11 cellular contexts compared by ENCODE assay signal in the genomic region with DNA sequence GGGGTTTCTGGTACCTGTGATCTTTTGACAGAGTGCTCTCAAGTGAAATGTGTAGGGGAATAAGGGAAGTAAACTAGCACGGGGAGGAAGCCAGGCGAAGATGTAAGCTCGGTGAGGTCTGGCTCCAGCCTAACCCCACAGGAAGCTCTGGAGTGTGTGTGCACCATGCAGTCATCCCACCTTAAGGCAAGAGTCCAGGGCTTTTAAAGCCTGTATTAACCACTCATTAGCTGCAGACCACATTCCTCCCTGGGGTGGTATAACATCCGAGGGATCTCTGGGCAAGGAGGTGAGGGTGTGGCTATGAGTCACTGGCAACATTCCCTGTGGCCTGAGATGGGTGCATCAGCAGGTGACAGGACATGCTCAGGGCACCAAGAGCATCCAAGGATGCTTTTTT. TPM values are rescaled to one million over a fixed set of nuclear protein-coding genes. Genes with fewer than 3 reads are reported as not detected.
DNase-seq lines count a peak whose midpoint lies in the region; ATAC-seq and TF ChIP-seq lines count a peak whose summit lies in the region.
"Had no signal": no experiment of that assay in that cellular context is flagged by ENCODE, and none has a peak within 500 bp of the region (broad histone marks: within the 10 kb centered on the region; RNA-seq: fewer than 3 reads in every experiment).

No MANE protein-coding gene starts in this region.

- CTCF ChIA-PET in OCI-LY7 (lab: Charles Lee; ENCODE audit: unreplicated experiment) = no interaction called here

- H3K36me3 ChIP-seq in RWPE2 (ENCODE audit: low read depth) = no peaks in the 10 kb centered on the region
- H3K36me3 ChIP-seq in OCI-LY7 (ENCODE audit: insufficient read depth, low read length) = no peaks in the 10 kb centered on the region
- H3K36me3 ChIP-seq: breast epithelium had no signal

- DNase-seq in ACHN (peak; percentile 23), H4 (ENCODE audit: low spot score) (peak; percentile 63), RWPE2 (ENCODE audit: low spot score) (peak; percentile 87), islet precursor cell (peak; percentile 95), OCI-LY7 (ENCODE audit: low spot score) (no peak), DMS 273 (lab: John Stamatoyannopoulos, UW; ENCODE audit: unreplicated experiment) (no peak), NK-92 (lab: John Stamatoyannopoulos, UW; ENCODE audit: unreplicated experiment) (no peak)
- DNase-seq: activated T-cell treated with anti-CD3 and anti-CD28 coated beads, Interleukin-2, amount 50 U/mL, for 24 hours; C1 segment of cervical spinal cord had no signal

- H3K9me2 ChIP-seq in OCI-LY7 (ENCODE audit: insufficient read depth, low read length) = no peaks in the 10 kb centered on the region

- no peaks in the 10 kb centered on the region for H3K27me3 ChIP-seq in RWPE2 (ENCODE audit: insufficient read depth, poor library complexity, severe bottlenecking)
- H3K27me3 ChIP-seq: breast epithelium had no signal

- H3K4me3 ChIP-seq in RWPE2 (ENCODE audit: severe bottlenecking) = no peak overlapping the region
- H3K4me3 ChIP-seq in OCI-LY7 (ENCODE audit: low read depth, low read length, poor library complexity, severe bottlenecking) = no peak overlapping the region
- H3K4me3 ChIP-seq: breast epithelium had no signal

- intact Hi-C loops in OCI-LY7 (cut with micrococcal nuclease; ENCODE audit: unreplicated experiment) = no loop called here

- no peak for TF ChIP-seq CTCF in RWPE2 (IDR thresholded peaks at IDR 0.05; ENCODE audit: poor library complexity, severe bottlenecking)
- no peak for TF ChIP-seq CTCF in OCI-LY7 (conservative IDR thresholded peaks at IDR 0.05; ENCODE audit: low read length)

- in situ Hi-C loops in ACHN (cut with HindIII; ENCODE audit: low pct_ligation_motif_present, low pct_unique_long_range_greater_than_20kb, low sequenced_read_pairs) = no loop called here

- POLR2A ChIA-PET in OCI-LY7 (lab: Charles Lee) = interaction anchor here (1.0 kb wide), 1 partner anchor 397 kb away, joined by 3 read pairs; no protein-coding TSS in a partner anchor

- no peaks in the 10 kb centered on the region for H4K20me1 ChIP-seq in OCI-LY7 (ENCODE audit: insufficient read depth, low read length)

- no peaks in the 10 kb centered on the region for H3K9me3 ChIP-seq in RWPE2 (ENCODE audit: severe bottlenecking)
- no peaks in the 10 kb centered on the region for H3K9me3 ChIP-seq in OCI-LY7 (ENCODE audit: low read length)
- H3K9me3 ChIP-seq: breast epithelium had no signal

- H3K4me2 ChIP-seq in OCI-LY7 (ENCODE audit: low read length) = no peak overlapping the region

- H3K4me1 ChIP-seq in RWPE2 (ENCODE audit: insufficient read depth, poor library complexity, severe bottlenecking) (peaks cover 30% of the 10 kb centered on the region), OCI-LY7 (ENCODE audit: insufficient read depth, low read length, poor library complexity, severe bottlenecking) (no peaks in the 10 kb centered on the region)
- H3K4me1 ChIP-seq: breast epithelium had no signal

- H3K27ac ChIP-seq in RWPE2 (ENCODE audit: poor library complexity, severe bottlenecking) (peak overlapping the region; percentile 71), OCI-LY7 (ENCODE audit: low read depth, low read length, poor library complexity, severe bottlenecking) (no peak overlapping the region)

- no peaks in the 10 kb centered on the region for H3K79me2 ChIP-seq in OCI-LY7 (ENCODE audit: insufficient read depth, low read depth, low read length)

- ATAC-seq in RWPE2 (ENCODE audit: low read depth) = peak; percentile 90
- no peak for ATAC-seq in HG03460 (IDR thresholded peaks at IDR 0.05; ENCODE audit: unreplicated experiment)

- BruUV-seq in OCI-LY7 (replicated peaks; lab: Mats Ljungman, UMichigan) = no TSS peak

- H2AFZ ChIP-seq in OCI-LY7 (ENCODE audit: low read length) = no peak overlapping the region

RNA-seq across cellular contexts. Expression of gene RANBP9, which starts 12.5 kb away (rescaled TPM):
- total RNA-seq in H4 (2014; rRNA removed; shearing (Covaris generic)) = 15.7 and 18.7 TPM in 2 replicates
- 20.5 and 22.2 TPM in 2 replicates for total RNA-seq in OCI-LY7 (2014; rRNA removed; shearing (Covaris generic))
- 35.0 and 41.6 TPM in 2 replicates for total RNA-seq in OCI-LY7 (2022)

Comparison
In these comparisons a context has a peak if more than half of its experiments do, and no peak if none do; other contexts are left out.
1. DNase-seq: peak in ACHN (single experiment), H4 (single experiment), RWPE2 (single experiment) and islet precursor cell (single experiment); none in OCI-LY7 (single experiment), DMS 273 (single experiment) and NK-92 (single experiment).